Comparison of ENCODE assay signal across 1 cellular context in the genomic region with DNA sequence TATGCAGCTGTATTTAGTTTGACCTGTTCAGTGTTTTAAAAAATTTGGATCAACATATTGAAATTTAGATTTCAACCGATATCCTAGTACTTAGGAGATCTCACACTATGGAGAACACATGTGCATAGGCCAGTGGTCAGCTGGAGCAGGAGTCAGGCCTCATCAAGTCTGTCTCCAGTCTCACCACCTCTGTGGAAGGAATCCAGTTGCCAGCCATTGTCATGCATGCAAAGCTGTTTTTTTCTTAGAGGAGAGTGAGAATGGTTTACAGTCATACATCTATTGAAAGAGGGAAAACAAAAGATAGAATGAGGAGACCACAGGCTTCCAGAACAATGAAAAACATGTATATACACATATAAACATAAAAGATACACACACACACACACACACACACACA.
TF ChIP-seq lines count a peak whose summit lies in the region.

No MANE protein-coding gene starts in this region.

TF ChIP-seq in WTC11, 78 proteins besides CTCF, POLR2A, EP300 and RAD21 (continued from another document):
- TF ChIP-seq, protein P1, sequence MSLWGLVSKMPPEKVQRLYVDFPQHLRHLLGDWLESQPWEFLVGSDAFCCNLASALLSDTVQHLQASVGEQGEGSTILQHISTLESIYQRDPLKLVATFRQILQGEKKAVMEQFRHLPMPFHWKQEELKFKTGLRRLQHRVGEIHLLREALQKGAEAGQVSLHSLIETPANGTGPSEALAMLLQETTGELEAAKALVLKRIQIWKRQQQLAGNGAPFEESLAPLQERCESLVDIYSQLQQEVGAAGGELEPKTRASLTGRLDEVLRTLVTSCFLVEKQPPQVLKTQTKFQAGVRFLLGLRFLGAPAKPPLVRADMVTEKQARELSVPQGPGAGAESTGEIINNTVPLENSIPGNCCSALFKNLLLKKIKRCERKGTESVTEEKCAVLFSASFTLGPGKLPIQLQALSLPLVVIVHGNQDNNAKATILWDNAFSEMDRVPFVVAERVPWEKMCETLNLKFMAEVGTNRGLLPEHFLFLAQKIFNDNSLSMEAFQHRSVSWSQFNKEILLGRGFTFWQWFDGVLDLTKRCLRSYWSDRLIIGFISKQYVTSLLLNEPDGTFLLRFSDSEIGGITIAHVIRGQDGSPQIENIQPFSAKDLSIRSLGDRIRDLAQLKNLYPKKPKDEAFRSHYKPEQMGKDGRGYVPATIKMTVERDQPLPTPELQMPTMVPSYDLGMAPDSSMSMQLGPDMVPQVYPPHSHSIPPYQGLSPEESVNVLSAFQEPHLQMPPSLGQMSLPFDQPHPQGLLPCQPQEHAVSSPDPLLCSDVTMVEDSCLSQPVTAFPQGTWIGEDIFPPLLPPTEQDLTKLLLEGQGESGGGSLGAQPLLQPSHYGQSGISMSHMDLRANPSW (CRISPR knock-in tag; conservative IDR thresholded peaks at IDR 0.05; ENCODE audit: low read depth), result no peak
- TF ChIP-seq PREB (CRISPR knock-in tag; IDR thresholded peaks at IDR 0.05; ENCODE audit: borderline replicate concordance) (no peak), USF2 (CRISPR knock-in tag; IDR thresholded peaks at IDR 0.05) (no peak), CREM (CRISPR knock-in tag; IDR thresholded peaks at IDR 0.05) (no peak), ESRRA (CRISPR knock-in tag; IDR thresholded peaks at IDR 0.05; ENCODE audit: borderline replicate concordance) (no peak), NR1H2 (CRISPR knock-in tag; IDR thresholded peaks at IDR 0.05) (no peak), HMGXB4 (CRISPR knock-in tag; IDR thresholded peaks at IDR 0.05) (no peak), ATF3 (CRISPR knock-in tag; conservative IDR thresholded peaks at IDR 0.05) (no peak), TCF7 (CRISPR knock-in tag; IDR thresholded peaks at IDR 0.05; ENCODE audit: low read depth) (no peak), ZNF138 (CRISPR knock-in tag; conservative IDR thresholded peaks at IDR 0.05) (no peak), FOXJ3 (CRISPR knock-in tag; IDR thresholded peaks at IDR 0.05; ENCODE audit: borderline replicate concordance) (no peak), ZNF281 (CRISPR knock-in tag; IDR thresholded peaks at IDR 0.05) (no peak), JAZF1 (CRISPR knock-in tag; IDR thresholded peaks at IDR 0.05) (no peak), GRHL2 (CRISPR knock-in tag; IDR thresholded peaks at IDR 0.05; ENCODE audit: insufficient replicate concordance, severe bottlenecking) (no peak), ZNF263 (CRISPR knock-in tag; IDR thresholded peaks at IDR 0.05; ENCODE audit: low read depth) (no peak)
- TF ChIP-seq, protein P2, sequence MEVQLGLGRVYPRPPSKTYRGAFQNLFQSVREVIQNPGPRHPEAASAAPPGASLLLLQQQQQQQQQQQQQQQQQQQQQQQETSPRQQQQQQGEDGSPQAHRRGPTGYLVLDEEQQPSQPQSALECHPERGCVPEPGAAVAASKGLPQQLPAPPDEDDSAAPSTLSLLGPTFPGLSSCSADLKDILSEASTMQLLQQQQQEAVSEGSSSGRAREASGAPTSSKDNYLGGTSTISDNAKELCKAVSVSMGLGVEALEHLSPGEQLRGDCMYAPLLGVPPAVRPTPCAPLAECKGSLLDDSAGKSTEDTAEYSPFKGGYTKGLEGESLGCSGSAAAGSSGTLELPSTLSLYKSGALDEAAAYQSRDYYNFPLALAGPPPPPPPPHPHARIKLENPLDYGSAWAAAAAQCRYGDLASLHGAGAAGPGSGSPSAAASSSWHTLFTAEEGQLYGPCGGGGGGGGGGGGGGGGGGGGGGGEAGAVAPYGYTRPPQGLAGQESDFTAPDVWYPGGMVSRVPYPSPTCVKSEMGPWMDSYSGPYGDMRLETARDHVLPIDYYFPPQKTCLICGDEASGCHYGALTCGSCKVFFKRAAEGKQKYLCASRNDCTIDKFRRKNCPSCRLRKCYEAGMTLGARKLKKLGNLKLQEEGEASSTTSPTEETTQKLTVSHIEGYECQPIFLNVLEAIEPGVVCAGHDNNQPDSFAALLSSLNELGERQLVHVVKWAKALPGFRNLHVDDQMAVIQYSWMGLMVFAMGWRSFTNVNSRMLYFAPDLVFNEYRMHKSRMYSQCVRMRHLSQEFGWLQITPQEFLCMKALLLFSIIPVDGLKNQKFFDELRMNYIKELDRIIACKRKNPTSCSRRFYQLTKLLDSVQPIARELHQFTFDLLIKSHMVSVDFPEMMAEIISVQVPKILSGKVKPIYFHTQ (CRISPR knock-in tag; IDR thresholded peaks at IDR 0.05), result no peak
- TF ChIP-seq, protein P3, sequence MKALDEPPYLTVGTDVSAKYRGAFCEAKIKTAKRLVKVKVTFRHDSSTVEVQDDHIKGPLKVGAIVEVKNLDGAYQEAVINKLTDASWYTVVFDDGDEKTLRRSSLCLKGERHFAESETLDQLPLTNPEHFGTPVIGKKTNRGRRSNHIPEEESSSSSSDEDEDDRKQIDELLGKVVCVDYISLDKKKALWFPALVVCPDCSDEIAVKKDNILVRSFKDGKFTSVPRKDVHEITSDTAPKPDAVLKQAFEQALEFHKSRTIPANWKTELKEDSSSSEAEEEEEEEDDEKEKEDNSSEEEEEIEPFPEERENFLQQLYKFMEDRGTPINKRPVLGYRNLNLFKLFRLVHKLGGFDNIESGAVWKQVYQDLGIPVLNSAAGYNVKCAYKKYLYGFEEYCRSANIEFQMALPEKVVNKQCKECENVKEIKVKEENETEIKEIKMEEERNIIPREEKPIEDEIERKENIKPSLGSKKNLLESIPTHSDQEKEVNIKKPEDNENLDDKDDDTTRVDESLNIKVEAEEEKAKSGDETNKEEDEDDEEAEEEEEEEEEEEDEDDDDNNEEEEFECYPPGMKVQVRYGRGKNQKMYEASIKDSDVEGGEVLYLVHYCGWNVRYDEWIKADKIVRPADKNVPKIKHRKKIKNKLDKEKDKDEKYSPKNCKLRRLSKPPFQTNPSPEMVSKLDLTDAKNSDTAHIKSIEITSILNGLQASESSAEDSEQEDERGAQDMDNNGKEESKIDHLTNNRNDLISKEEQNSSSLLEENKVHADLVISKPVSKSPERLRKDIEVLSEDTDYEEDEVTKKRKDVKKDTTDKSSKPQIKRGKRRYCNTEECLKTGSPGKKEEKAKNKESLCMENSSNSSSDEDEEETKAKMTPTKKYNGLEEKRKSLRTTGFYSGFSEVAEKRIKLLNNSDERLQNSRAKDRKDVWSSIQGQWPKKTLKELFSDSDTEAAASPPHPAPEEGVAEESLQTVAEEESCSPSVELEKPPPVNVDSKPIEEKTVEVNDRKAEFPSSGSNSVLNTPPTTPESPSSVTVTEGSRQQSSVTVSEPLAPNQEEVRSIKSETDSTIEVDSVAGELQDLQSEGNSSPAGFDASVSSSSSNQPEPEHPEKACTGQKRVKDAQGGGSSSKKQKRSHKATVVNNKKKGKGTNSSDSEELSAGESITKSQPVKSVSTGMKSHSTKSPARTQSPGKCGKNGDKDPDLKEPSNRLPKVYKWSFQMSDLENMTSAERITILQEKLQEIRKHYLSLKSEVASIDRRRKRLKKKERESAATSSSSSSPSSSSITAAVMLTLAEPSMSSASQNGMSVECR (CRISPR knock-in tag; IDR thresholded peaks at IDR 0.05; ENCODE audit: borderline replicate concordance), result no peak
- TF ChIP-seq, protein P4, sequence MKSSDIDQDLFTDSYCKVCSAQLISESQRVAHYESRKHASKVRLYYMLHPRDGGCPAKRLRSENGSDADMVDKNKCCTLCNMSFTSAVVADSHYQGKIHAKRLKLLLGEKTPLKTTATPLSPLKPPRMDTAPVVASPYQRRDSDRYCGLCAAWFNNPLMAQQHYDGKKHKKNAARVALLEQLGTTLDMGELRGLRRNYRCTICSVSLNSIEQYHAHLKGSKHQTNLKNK (CRISPR knock-in tag; IDR thresholded peaks at IDR 0.05), result no peak
